19 cellular contexts compared by ENCODE assay signal in the genomic region with DNA sequence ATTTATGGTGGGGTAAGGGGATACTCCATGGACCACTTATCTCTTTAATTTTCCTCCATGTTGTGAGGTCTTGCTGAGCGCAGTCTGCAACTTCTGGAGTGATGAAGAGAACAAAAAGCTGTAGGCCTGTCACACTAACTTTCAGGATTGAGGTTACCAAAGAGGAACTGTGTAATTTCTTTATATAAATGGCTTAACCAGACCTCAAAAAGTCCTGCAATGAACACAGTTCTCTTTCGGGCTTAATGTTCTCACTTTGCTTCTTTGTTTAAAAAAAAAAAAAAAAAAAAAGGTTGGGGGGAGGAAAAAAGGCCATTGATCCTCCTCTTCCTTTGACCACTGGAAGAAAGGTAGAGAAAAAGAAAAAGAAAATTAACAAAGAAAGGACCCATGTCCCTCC.
A peak's percentile ranks its signal among the peaks of the same experiment; 100 is the strongest.
DNase-seq lines count a peak whose midpoint lies in the region; ATAC-seq and TF ChIP-seq lines count a peak whose summit lies in the region.
"Had no signal": no experiment of that assay in that cellular context is flagged by ENCODE, and none has a peak within 500 bp of the region (broad histone marks: within the 10 kb centered on the region; RNA-seq: fewer than 3 reads in every experiment).

No MANE protein-coding gene starts in this region.

- H3K4me3 Mint-ChIP-seq in activated T-helper 1 cell treated with anti-CD3 and anti-CD28 coated beads, Interleukin-12 subunit alpha, Interleukin-12 subunit beta, Interleukin-2, Interleukin-4 antibody, amounts not matched to agents 30 ng/mL and 10 ng/mL and 1 ng/mL, durations not matched to agents 14 hours and 24 hours and 36 hours: no peak overlapping the region
- H3K4me3 Mint-ChIP-seq: activated T-cell treated with anti-CD3 and anti-CD28 coated beads, Interleukin-2, amount 50 U/mL, for 4 hours; dendritic cell treated with granulocyte-macrophage colony-stimulating factor and Interleukin-4, amounts not matched to agents 40 ng/mL and 50 ng/mL, for 4 days had no signal

- H3K9me3 Mint-ChIP-seq in activated T-helper 1 cell treated with anti-CD3 and anti-CD28 coated beads, Interleukin-12 subunit alpha, Interleukin-12 subunit beta, Interleukin-2, Interleukin-4 antibody, amounts not matched to agents 30 ng/mL and 10 ng/mL and 1 ng/mL, durations not matched to agents 14 hours and 24 hours and 36 hours: no peaks in the 10 kb centered on the region
- H3K9me3 Mint-ChIP-seq: activated T-cell treated with anti-CD3 and anti-CD28 coated beads, Interleukin-2, amount 50 U/mL, for 4 hours; dendritic cell treated with granulocyte-macrophage colony-stimulating factor and Interleukin-4, amounts not matched to agents 40 ng/mL and 50 ng/mL, for 4 days had no signal

- no peak overlapping the region for H2AFZ ChIP-seq in hepatocyte

- ATAC-seq in GM18511 (IDR thresholded peaks at IDR 0.05; ENCODE audit: unreplicated experiment) (peak; percentile 45), GM21526 (IDR thresholded peaks at IDR 0.05; ENCODE audit: low FRiP score, unreplicated experiment) (peak; percentile 50), HG03095 (IDR thresholded peaks at IDR 0.05; ENCODE audit: unreplicated experiment) (peak; percentile 49)
- ATAC-seq: activated T-cell treated with anti-CD3 and anti-CD28 coated beads, Interleukin-2, amount 50 U/mL, for 4 hours; PC-3 had no signal

- no peaks in the 10 kb centered on the region for H3K9me2 ChIP-seq in hepatocyte (replicated peaks; ENCODE audit: insufficient read depth)

- peaks cover 14% of the 10 kb centered on the region for H3K4me1 ChIP-seq in hepatocyte (ENCODE audit: insufficient read depth)
- no peaks in the 10 kb centered on the region for H3K4me1 ChIP-seq in SJCRH30
- H3K4me1 ChIP-seq: ascending aorta had no signal

- no peak overlapping the region for H3K4me2 ChIP-seq in hepatocyte

- WGBS in hepatocyte (ENCODE audit: low lambda C conversion rate, missing lambda C conversion rate): 89% methylated on average over 2 of the region's 2 CpGs

- no peaks in the 10 kb centered on the region for H3K27me3 ChIP-seq in hepatocyte
- H3K27me3 ChIP-seq in SJCRH30: no peaks in the 10 kb centered on the region
- H3K27me3 ChIP-seq: ascending aorta, ovary had no signal

- no peak for TF ChIP-seq CTCF in hepatocyte (IDR thresholded peaks at IDR 0.05; ENCODE audit: poor library complexity)

- H3K4me3 ChIP-seq in hepatocyte (no peak overlapping the region), SJCRH30 (no peak overlapping the region)
- H3K4me3 ChIP-seq: ascending aorta, ovary, thoracic aorta had no signal

- H3K27ac ChIP-seq in hepatocyte: peak overlapping the region; percentile 79
- no peak overlapping the region for H3K27ac ChIP-seq in SJCRH30
- H3K27ac ChIP-seq: ascending aorta, C4-2B, ovary, thoracic aorta had no signal

- no peaks in the 10 kb centered on the region for H3K36me3 Mint-ChIP-seq in activated T-helper 1 cell treated with anti-CD3 and anti-CD28 coated beads, Interleukin-12 subunit alpha, Interleukin-12 subunit beta, Interleukin-2, Interleukin-4 antibody, amounts not matched to agents 30 ng/mL and 10 ng/mL and 1 ng/mL, durations not matched to agents 14 hours and 24 hours and 36 hours (ENCODE audit: low read depth)

- H3K9me3 ChIP-seq in hepatocyte (ENCODE audit: low read depth): no peaks in the 10 kb centered on the region
- H3K9me3 ChIP-seq in SJCRH30 (replicated peaks): no peaks in the 10 kb centered on the region
- H3K9me3 ChIP-seq: ascending aorta, ovary, thoracic aorta had no signal

- DNase-seq in hepatocyte (ENCODE audit: low spot score) (no peak), SJCRH30 (no peak), CD1c-positive myeloid dendritic cell (ENCODE audit: extremely low spot score) (no peak)
- no peak for DNase-seq in activated T-helper 1 cell treated with anti-CD3 and anti-CD28 coated beads, Interleukin-12 subunit alpha, Interleukin-12 subunit beta, Interleukin-2, Interleukin-4 antibody, amounts not matched to agents 30 ng/mL and 10 ng/mL and 1 ng/mL, durations not matched to agents 14 hours and 24 hours and 36 hours (ENCODE audit: low spot score)
- DNase-seq in stimulated activated naive CD4-positive, alpha-beta T cell (lab: John Stamatoyannopoulos, UW): no peak
- DNase-seq: activated CD4-positive, CD25-positive, alpha-beta regulatory T cell treated with anti-CD3 and anti-CD28 coated beads, Interleukin-2, amount 50 U/mL, for 72 hours; activated T-cell treated with anti-CD3 and anti-CD28 coated beads, Interleukin-2, amount 50 U/mL, for 4 hours; EL; mesenchymal stem cell; NCI-H2171; ovary; PC-3 had no signal

- no peaks in the 10 kb centered on the region for H3K79me2 ChIP-seq in hepatocyte

- H3K27me3 Mint-ChIP-seq in activated T-helper 1 cell treated with anti-CD3 and anti-CD28 coated beads, Interleukin-12 subunit alpha, Interleukin-12 subunit beta, Interleukin-2, Interleukin-4 antibody, amounts not matched to agents 30 ng/mL and 10 ng/mL and 1 ng/mL, durations not matched to agents 14 hours and 24 hours and 36 hours (ENCODE audit: insufficient read depth): peaks cover 2% of the 10 kb centered on the region

- intact Hi-C loops in activated T-helper 1 cell treated with anti-CD3 and anti-CD28 coated beads, Interleukin-12 subunit alpha, Interleukin-12 subunit beta, Interleukin-2, Interleukin-4 antibody, amounts not matched to agents 30 ng/mL and 10 ng/mL and 1 ng/mL, durations not matched to agents 14 hours and 24 hours and 36 hours (cut with micrococcal nuclease): no loop called here

- H3K36me3 ChIP-seq in hepatocyte (replicated peaks; ENCODE audit: insufficient read depth, low read depth) (no peaks in the 10 kb centered on the region), SJCRH30 (no peaks in the 10 kb centered on the region)
- H3K36me3 ChIP-seq: ascending aorta, ovary, thoracic aorta had no signal

- no peaks in the 10 kb centered on the region for H4K20me1 ChIP-seq in hepatocyte (ENCODE audit: insufficient read depth, poor library complexity, severe bottlenecking)

- H3K4me1 Mint-ChIP-seq in activated T-helper 1 cell treated with anti-CD3 and anti-CD28 coated beads, Interleukin-12 subunit alpha, Interleukin-12 subunit beta, Interleukin-2, Interleukin-4 antibody, amounts not matched to agents 30 ng/mL and 10 ng/mL and 1 ng/mL, durations not matched to agents 14 hours and 24 hours and 36 hours (ENCODE audit: low read depth): peaks cover 23% of the 10 kb centered on the region

- no peak overlapping the region for H3K27ac Mint-ChIP-seq in activated T-helper 1 cell treated with anti-CD3 and anti-CD28 coated beads, Interleukin-12 subunit alpha, Interleukin-12 subunit beta, Interleukin-2, Interleukin-4 antibody, amounts not matched to agents 30 ng/mL and 10 ng/mL and 1 ng/mL, durations not matched to agents 14 hours and 24 hours and 36 hours
- H3K27ac Mint-ChIP-seq: dendritic cell treated with granulocyte-macrophage colony-stimulating factor and Interleukin-4, amounts not matched to agents 40 ng/mL and 50 ng/mL, for 4 days had no signal
